1 cellular context compared by ENCODE assay signal in the genomic region with DNA sequence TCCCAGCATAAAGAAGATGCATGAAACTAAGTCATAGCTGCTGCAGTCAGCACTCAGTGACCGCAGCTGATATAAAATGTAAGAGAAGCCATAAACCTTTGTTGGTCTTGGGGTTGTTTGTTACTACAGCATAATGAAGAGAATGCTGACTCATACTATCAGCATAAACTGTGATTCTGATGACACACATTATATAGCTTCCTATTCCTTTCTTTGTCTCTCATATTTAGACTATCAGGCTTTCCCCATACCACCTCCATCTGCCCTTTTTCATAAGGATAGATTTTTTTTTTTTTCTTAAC.
TF ChIP-seq lines count a peak whose summit lies in the region.

No MANE protein-coding gene starts in this region.

TF ChIP-seq in H1, 55 proteins besides CTCF, POLR2A, EP300 and RAD21 (continued from another document):
- TF ChIP-seq SRF (IDR thresholded peaks at IDR 0.05; ENCODE audit: low read depth, low read length) (no peak), SIRT6 (IDR thresholded peaks at IDR 0.05; ENCODE audit: low read length) (no peak), CHD2 (IDR thresholded peaks at IDR 0.05; ENCODE audit: low read length) (no peak), SAP30 (IDR thresholded peaks at IDR 0.05; ENCODE audit: insufficient read depth, insufficient replicate concordance, low read length) (no peak), KDM1A (IDR thresholded peaks at IDR 0.05; ENCODE audit: borderline replicate concordance, low read length) (no peak), RXRA (IDR thresholded peaks at IDR 0.05; ENCODE audit: insufficient read depth, low read depth, low read length) (no peak), HDAC2 (IDR thresholded peaks at IDR 0.05; ENCODE audit: borderline replicate concordance in 1 of 2, low read depth in 2 of 2, low read length in 2 of 2) (no peak), CEBPB (IDR thresholded peaks at IDR 0.05; ENCODE audit: low read depth, low read length) (no peak), BACH1 (IDR thresholded peaks at IDR 0.05; ENCODE audit: low read length) (no peak; the same call in 1 of the 2 replicates), TEAD4 (IDR thresholded peaks at IDR 0.05; ENCODE audit: low read depth, low read length) (no peak), NRF1 (IDR thresholded peaks at IDR 0.05; ENCODE audit: low read depth, low read length) (no peak)
